1 cellular context compared by ENCODE assay signal in the genomic region with DNA sequence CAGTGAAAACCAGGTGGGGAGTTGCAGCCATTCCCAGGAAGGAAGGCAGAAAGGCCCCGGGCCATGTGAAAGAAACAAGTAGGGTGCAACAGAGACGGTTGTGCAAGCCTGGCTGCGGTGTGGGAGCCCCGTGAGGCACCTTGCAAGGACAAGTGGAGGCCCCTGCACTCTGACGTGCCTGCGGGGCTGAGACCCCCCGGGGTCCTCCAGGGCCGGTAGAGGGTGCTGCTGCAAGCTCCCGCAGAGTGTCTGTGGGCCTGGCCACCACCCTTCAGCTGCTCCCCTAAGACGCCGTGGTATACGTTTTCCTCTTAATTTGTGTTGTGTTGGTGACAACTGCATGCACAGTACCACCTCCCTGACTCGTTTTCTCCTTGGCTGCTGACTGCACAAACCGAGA.
TF ChIP-seq lines count a peak whose summit lies in the region.

No MANE protein-coding gene starts in this region.

TF ChIP-seq in HepG2, 621 proteins besides CTCF, POLR2A, EP300 and RAD21 (continued from another document):
- TF ChIP-seq, protein P1, sequence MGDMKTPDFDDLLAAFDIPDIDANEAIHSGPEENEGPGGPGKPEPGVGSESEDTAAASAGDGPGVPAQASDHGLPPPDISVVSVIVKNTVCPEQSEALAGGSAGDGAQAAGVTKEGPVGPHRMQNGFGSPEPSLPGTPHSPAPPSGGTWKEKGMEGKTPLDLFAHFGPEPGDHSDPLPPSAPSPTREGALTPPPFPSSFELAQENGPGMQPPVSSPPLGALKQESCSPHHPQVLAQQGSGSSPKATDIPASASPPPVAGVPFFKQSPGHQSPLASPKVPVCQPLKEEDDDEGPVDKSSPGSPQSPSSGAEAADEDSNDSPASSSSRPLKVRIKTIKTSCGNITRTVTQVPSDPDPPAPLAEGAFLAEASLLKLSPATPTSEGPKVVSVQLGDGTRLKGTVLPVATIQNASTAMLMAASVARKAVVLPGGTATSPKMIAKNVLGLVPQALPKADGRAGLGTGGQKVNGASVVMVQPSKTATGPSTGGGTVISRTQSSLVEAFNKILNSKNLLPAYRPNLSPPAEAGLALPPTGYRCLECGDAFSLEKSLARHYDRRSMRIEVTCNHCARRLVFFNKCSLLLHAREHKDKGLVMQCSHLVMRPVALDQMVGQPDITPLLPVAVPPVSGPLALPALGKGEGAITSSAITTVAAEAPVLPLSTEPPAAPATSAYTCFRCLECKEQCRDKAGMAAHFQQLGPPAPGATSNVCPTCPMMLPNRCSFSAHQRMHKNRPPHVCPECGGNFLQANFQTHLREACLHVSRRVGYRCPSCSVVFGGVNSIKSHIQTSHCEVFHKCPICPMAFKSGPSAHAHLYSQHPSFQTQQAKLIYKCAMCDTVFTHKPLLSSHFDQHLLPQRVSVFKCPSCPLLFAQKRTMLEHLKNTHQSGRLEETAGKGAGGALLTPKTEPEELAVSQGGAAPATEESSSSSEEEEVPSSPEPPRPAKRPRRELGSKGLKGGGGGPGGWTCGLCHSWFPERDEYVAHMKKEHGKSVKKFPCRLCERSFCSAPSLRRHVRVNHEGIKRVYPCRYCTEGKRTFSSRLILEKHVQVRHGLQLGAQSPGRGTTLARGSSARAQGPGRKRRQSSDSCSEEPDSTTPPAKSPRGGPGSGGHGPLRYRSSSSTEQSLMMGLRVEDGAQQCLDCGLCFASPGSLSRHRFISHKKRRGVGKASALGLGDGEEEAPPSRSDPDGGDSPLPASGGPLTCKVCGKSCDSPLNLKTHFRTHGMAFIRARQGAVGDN (CRISPR knock-in tag; IDR thresholded peaks at IDR 0.05) = peak; percentile 29; the same call in 1 of the 2 replicates
- TF ChIP-seq ZFY (CRISPR knock-in tag; IDR thresholded peaks at IDR 0.05) (peak; percentile 30; the same call in 1 of the 2 replicates), ZNF768 (CRISPR knock-in tag; IDR thresholded peaks at IDR 0.05) (peak; percentile 34; the same call in 1 of the 2 replicates), ZNF644 (CRISPR knock-in tag; IDR thresholded peaks at IDR 0.05; ENCODE audit: low read depth) (peak; percentile 47; the same call in 1 of the 2 replicates), GATAD1 (CRISPR knock-in tag; IDR thresholded peaks at IDR 0.05) (0 out of 2 replicates have a peak, but pooled peaks have one; percentile 49), NFKBIZ (CRISPR knock-in tag; IDR thresholded peaks at IDR 0.05) (no peak), GABPA (IDR thresholded peaks at IDR 0.05; ENCODE audit: low read depth, low read length) (no peak), GABPA (CRISPR knock-in tag; IDR thresholded peaks at IDR 0.05; ENCODE audit: low read depth) (0 out of 2 replicates have a peak, but pooled peaks have one; percentile 23), POGZ (CRISPR knock-in tag; IDR thresholded peaks at IDR 0.05) (0 out of 2 replicates have a peak, but pooled peaks have one; percentile 26), SALL1 (CRISPR knock-in tag; IDR thresholded peaks at IDR 0.05) (peak; percentile 43; the same call in 1 of the 2 replicates), HOMEZ (CRISPR knock-in tag; IDR thresholded peaks at IDR 0.05; ENCODE audit: low read depth) (0 out of 2 replicates have a peak, but pooled peaks have one; percentile 15), ZFX (CRISPR knock-in tag; IDR thresholded peaks at IDR 0.05; ENCODE audit: low read depth) (0 out of 2 replicates have a peak, but pooled peaks have one; percentile 27), GABPB1 (CRISPR knock-in tag; IDR thresholded peaks at IDR 0.05) (peak; percentile 59)
- TF ChIP-seq, protein P2, sequence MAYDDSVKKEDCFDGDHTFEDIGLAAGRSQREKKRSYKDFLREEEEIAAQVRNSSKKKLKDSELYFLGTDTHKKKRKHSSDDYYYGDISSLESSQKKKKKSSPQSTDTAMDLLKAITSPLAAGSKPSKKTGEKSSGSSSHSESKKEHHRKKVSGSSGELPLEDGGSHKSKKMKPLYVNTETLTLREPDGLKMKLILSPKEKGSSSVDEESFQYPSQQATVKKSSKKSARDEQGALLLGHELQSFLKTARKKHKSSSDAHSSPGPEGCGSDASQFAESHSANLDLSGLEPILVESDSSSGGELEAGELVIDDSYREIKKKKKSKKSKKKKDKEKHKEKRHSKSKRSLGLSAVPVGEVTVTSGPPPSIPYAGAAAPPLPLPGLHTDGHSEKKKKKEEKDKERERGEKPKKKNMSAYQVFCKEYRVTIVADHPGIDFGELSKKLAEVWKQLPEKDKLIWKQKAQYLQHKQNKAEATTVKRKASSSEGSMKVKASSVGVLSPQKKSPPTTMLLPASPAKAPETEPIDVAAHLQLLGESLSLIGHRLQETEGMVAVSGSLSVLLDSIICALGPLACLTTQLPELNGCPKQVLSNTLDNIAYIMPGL (CRISPR knock-in tag; IDR thresholded peaks at IDR 0.05; ENCODE audit: borderline replicate concordance in 1 of 2, low read depth in 1 of 2) = 0 out of 4 replicates have a peak, but pooled peaks have one; percentile 38 to 50
- TF ChIP-seq, protein P3, sequence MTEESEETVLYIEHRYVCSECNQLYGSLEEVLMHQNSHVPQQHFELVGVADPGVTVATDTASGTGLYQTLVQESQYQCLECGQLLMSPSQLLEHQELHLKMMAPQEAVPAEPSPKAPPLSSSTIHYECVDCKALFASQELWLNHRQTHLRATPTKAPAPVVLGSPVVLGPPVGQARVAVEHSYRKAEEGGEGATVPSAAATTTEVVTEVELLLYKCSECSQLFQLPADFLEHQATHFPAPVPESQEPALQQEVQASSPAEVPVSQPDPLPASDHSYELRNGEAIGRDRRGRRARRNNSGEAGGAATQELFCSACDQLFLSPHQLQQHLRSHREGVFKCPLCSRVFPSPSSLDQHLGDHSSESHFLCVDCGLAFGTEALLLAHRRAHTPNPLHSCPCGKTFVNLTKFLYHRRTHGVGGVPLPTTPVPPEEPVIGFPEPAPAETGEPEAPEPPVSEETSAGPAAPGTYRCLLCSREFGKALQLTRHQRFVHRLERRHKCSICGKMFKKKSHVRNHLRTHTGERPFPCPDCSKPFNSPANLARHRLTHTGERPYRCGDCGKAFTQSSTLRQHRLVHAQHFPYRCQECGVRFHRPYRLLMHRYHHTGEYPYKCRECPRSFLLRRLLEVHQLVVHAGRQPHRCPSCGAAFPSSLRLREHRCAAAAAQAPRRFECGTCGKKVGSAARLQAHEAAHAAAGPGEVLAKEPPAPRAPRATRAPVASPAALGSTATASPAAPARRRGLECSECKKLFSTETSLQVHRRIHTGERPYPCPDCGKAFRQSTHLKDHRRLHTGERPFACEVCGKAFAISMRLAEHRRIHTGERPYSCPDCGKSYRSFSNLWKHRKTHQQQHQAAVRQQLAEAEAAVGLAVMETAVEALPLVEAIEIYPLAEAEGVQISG (CRISPR knock-in tag; IDR thresholded peaks at IDR 0.05) = peak; percentile 98
